Comparison of ENCODE assay signal across 10 cellular contexts in the genomic region with DNA sequence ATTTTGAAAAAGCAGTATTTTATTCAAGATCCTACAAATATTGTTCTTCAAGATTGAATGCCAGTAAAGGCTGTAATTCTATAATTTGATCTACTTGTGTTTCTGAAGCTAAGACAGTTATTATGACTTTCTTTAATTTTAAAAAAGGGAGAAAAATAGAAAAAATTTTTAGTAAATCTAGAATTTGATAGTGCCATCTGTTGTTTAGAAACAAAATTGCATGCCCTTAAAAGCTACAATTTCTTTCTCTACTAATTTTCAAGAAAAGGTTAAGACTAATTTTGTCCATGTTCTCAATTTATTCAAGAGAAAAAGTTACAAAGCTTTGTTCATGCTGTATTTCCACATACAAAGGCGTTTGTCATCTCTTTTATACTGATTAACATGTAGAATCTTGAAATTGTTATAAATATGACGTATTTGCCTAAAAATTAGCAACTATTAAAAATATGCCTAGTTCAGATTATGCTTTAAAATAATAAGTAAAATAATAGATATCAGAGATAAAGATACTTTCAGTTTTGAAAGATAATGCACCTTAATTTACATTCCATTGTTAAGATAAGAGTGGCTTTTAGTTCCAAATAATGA. TPM values are rescaled to one million over a fixed set of nuclear protein-coding genes. Genes with fewer than 3 reads are reported as not detected.
DNase-seq lines count a peak whose midpoint lies in the region; ATAC-seq and TF ChIP-seq lines count a peak whose summit lies in the region.
"Had no signal": no experiment of that assay in that cellular context is flagged by ENCODE, and none has a peak within 500 bp of the region (broad histone marks: within the 10 kb centered on the region; RNA-seq: fewer than 3 reads in every experiment).

No MANE protein-coding gene starts in this region.

- H3K4me2 ChIP-seq in Loucy (ENCODE audit: low read depth, low read length, poor library complexity, severe bottlenecking): no peak overlapping the region

- H3K4me3 Mint-ChIP-seq in neural crest cell: no peak overlapping the region
- H3K4me3 Mint-ChIP-seq: immature natural killer cell had no signal

- no peaks in the 10 kb centered on the region for H3K4me1 Mint-ChIP-seq in neural crest cell
- H3K4me1 Mint-ChIP-seq: immature natural killer cell had no signal

- no peak overlapping the region for H2AFZ ChIP-seq in Loucy (ENCODE audit: low read length)

- H3K9ac ChIP-seq in Loucy (ENCODE audit: low read depth, low read length, poor library complexity, severe bottlenecking) (no peak overlapping the region), colonic mucosa (ENCODE audit: low read depth in 2 of 2, low read length in 2 of 2) (no peak overlapping the region)

- in situ Hi-C loops in Caki2 (cut with HindIII; ENCODE audit: low pct_unique_long_range_greater_than_20kb, low sequenced_read_pairs): loop anchor here (25.0 kb wide), 1 partner anchor 207 kb away; no protein-coding TSS in a partner anchor

- H3F3A ChIP-seq in Loucy (ENCODE audit: low read depth): no peaks in the 10 kb centered on the region

- peaks cover 2% of the 10 kb centered on the region for H3K36me3 Mint-ChIP-seq in neural crest cell (ENCODE audit: low read depth)
- H3K36me3 Mint-ChIP-seq: immature natural killer cell had no signal

- H3K4me1 ChIP-seq in Loucy (ENCODE audit: insufficient read depth, low read length, poor library complexity, severe bottlenecking) (peaks cover 5% of the 10 kb centered on the region), colonic mucosa (no peaks in the 10 kb centered on the region)

- no peaks in the 10 kb centered on the region for H3K36me3 ChIP-seq in Loucy (ENCODE audit: insufficient read depth, low read length)
- no peaks in the 10 kb centered on the region for H3K36me3 ChIP-seq in colonic mucosa

- H3K27ac Mint-ChIP-seq in neural crest cell (ENCODE audit: unreplicated experiment): no peak overlapping the region
- H3K27ac Mint-ChIP-seq: immature natural killer cell had no signal

- DNase-seq in Caki2 (ENCODE audit: low read depth): peak; percentile 2
- DNase-seq in colonic mucosa: no peak
- DNase-seq in neural crest cell (ENCODE audit: low read depth, low spot score): no peak
- DNase-seq in germinal center (ENCODE audit: low spot score): no peak
- DNase-seq in NCI-H2227 (lab: John Stamatoyannopoulos, UW; ENCODE audit: unreplicated experiment): no peak
- DNase-seq in HUDEP-2 (lab: John Stamatoyannopoulos, UW; ENCODE audit: unreplicated experiment in 76 of 76): no peak
- DNase-seq: immature natural killer cell, NCI-H1048 had no signal

- TF ChIP-seq CTCF in Loucy (conservative IDR thresholded peaks at IDR 0.05; ENCODE audit: low read length): peak; percentile 73
- peak; percentile 41 for TF ChIP-seq CTCF in colonic mucosa (IDR thresholded peaks at IDR 0.05)
- TF ChIP-seq CTCF in neural crest cell (conservative IDR thresholded peaks at IDR 0.05): peak; percentile 70

- intact Hi-C loops in colonic mucosa (cut with DNase I): no loop called here

- peaks cover 3% of the 10 kb centered on the region for H3K9me3 Mint-ChIP-seq in neural crest cell

- H3K4me3 ChIP-seq in Loucy (ENCODE audit: low read length, poor library complexity, severe bottlenecking) (no peak overlapping the region), colonic mucosa (no peak overlapping the region)

- H4K20me1 ChIP-seq in Loucy (ENCODE audit: insufficient read depth, low read length, poor library complexity, severe bottlenecking): no peaks in the 10 kb centered on the region

- ATAC-seq in HG03108 (IDR thresholded peaks at IDR 0.05; ENCODE audit: unreplicated experiment): no peak

- H3K27ac ChIP-seq in colonic mucosa: no peak overlapping the region

- no peaks in the 10 kb centered on the region for H3K9me2 ChIP-seq in Loucy (replicated peaks; ENCODE audit: low read depth, low read length)

- H3K9me3 ChIP-seq in Loucy (ENCODE audit: insufficient read depth, low read depth, low read length): no peaks in the 10 kb centered on the region
- H3K9me3 ChIP-seq in colonic mucosa: no peaks in the 10 kb centered on the region

- H3K79me2 ChIP-seq in Loucy (ENCODE audit: insufficient read depth, low read length): no peaks in the 10 kb centered on the region

- no peaks in the 10 kb centered on the region for H3K27me3 Mint-ChIP-seq in neural crest cell (ENCODE audit: low read depth)

- H3K27me3 ChIP-seq in Loucy (ENCODE audit: insufficient read depth, low read length, poor library complexity, severe bottlenecking) (no peaks in the 10 kb centered on the region), colonic mucosa (no peaks in the 10 kb centered on the region)

RNA-seq across cellular contexts. Expression of gene MMRN1, which starts 25.6 kb away (rescaled TPM):
- not detected in 2 replicates for total RNA-seq in Caki2 (2014; rRNA removed; shearing (Covaris generic); ENCODE audit: low replicate concordance)
- 10 to 100 TPM in 1 of 2 donors, 1 to 10 TPM in 1; 6.7 to 11.9 TPM for total RNA-seq in colonic mucosa
- total RNA-seq in neural crest cell: 10.7 and 11.7 TPM in 2 replicates

RNA-seq across cellular contexts. Expression of gene SNCA, which starts 32.1 kb away (rescaled TPM):
- total RNA-seq in Caki2 (2014; rRNA removed; shearing (Covaris generic); ENCODE audit: low replicate concordance): 10.5 and 11.8 TPM in 2 replicates
- total RNA-seq in colonic mucosa (1 to 10 TPM; 1.2 to 5.7 TPM), neural crest cell (29.6 and 29.7 TPM in 2 replicates)
